ENCODE assay signal across 10 cellular contexts in the genomic region with DNA sequence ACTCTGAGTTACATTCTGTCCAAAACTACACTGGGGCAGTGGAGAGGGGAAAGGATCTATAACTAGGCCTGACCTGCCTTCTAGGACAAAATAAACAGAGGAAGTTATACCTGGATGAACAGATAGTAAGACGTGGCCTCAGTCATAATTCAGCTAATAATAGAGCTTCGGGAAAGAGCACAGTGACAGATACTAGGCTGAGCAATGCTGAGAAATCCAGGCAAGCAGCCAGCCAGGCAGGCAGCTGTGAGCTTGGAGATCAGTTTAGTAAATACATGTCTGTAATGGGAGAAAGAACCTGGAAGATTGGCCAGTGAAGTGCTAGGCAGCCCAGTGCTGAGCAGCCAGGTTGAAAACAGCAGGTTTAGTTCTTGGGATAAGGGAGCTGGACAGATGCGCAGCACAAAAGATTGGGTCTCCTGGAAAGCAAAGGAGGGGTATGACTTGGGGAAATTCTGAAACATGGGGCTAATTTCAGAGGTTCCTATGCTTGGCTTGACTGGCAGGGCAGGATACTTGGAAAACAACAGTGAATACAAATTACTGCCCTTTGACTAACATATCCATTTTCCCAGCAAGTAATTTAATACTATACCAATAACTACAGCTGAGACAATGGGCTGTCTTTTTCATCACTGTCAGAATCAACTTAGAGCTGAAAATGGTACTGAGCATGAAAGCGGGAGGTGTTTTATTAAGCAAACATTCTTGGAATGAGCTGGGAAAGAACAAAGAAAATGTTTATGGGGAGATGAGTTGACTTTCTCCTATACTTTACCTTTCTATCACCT.
DNase-seq lines count a peak whose midpoint lies in the region; ATAC-seq, FAIRE-seq and TF ChIP-seq lines count a peak whose summit lies in the region.
"Had no signal": no experiment of that assay in that cellular context is flagged by ENCODE, and none has a peak within 500 bp of the region (broad histone marks: within the 10 kb centered on the region; RNA-seq: fewer than 3 reads in every experiment).

No MANE protein-coding gene starts in this region.

- H3K4me2 ChIP-seq in HepG2 (ENCODE audit: low read depth, low read length), result no peak overlapping the region

- H3K79me2 ChIP-seq in HepG2 (ENCODE audit: insufficient read depth, low read length), result no peaks in the 10 kb centered on the region

- in situ Hi-C loops in HepG2 (cut with HindIII; ENCODE audit: extremely low pct_ligation_motif_present, low pct_unique_long_range_greater_than_20kb), result no loop called here

- FAIRE-seq in HepG2 (lab: Jason Lieb, UNC), result no peak

- H3K9me3 ChIP-seq in A673 (ENCODE audit: low read depth, low read length, poor library complexity, severe bottlenecking) (no peaks in the 10 kb centered on the region), HepG2 (ENCODE audit: low read length) (peaks cover 66% of the 10 kb centered on the region)
- H3K9me3 ChIP-seq: right lobe of liver had no signal

- no peaks in the 10 kb centered on the region for H3K4me1 Mint-ChIP-seq in activated naive CD4-positive, alpha-beta T cell treated with anti-CD3 and anti-CD28 coated beads for 36 hours (ENCODE audit: low read depth)
- no peaks in the 10 kb centered on the region for H3K4me1 Mint-ChIP-seq in natural killer cell treated with Interleukin-12 subunit alpha and Interleukin-12 subunit beta and Interleukin-15 and Interleukin-18, amount 100 ng/mL, for 72 hours (ENCODE audit: low read depth in 2 of 2)
- H3K4me1 Mint-ChIP-seq: B cell had no signal

- BruUV-seq in A673 (replicated peaks; lab: Mats Ljungman, UMichigan) (no TSS peak), HepG2 (replicated peaks; lab: Mats Ljungman, UMichigan) (no TSS peak)

- H3K27ac Mint-ChIP-seq in activated naive CD4-positive, alpha-beta T cell treated with anti-CD3 and anti-CD28 coated beads for 36 hours, result no peak overlapping the region
- H3K27ac Mint-ChIP-seq in natural killer cell treated with Interleukin-12 subunit alpha and Interleukin-12 subunit beta and Interleukin-15 and Interleukin-18, amount 100 ng/mL, for 72 hours, result no peak overlapping the region
- H3K27ac Mint-ChIP-seq: B cell had no signal

- DNase-seq in A673 (ENCODE audit: low spot score), result peak; percentile 15
- peak; percentile 32 for DNase-seq in NCI-H1436 (lab: John Stamatoyannopoulos, UW)
- DNase-seq in astrocyte of the hippocampus (ENCODE audit: low read depth, low spot score), result peak; percentile 81
- peak; percentile 10 for DNase-seq in kidney epithelial cell (ENCODE audit: low read depth)
- no peak for DNase-seq in activated naive CD4-positive, alpha-beta T cell treated with anti-CD3 and anti-CD28 coated beads for 36 hours
- no peak for DNase-seq in natural killer cell treated with Interleukin-12 subunit alpha and Interleukin-12 subunit beta and Interleukin-15 and Interleukin-18, amount 100 ng/mL, for 72 hours (ENCODE audit: low spot score)
- DNase-seq in HepG2 (ENCODE audit: low spot score), result no peak
- DNase-seq: right lobe of liver had no signal

- TF ChIP-seq CTCF in A673 (conservative IDR thresholded peaks at IDR 0.05; ENCODE audit: low read depth, low read length), result no peak
- TF ChIP-seq CTCF in kidney epithelial cell (IDR thresholded peaks at IDR 0.05; ENCODE audit: insufficient read depth, low read length, poor library complexity, severe bottlenecking), result no peak
- TF ChIP-seq CTCF in HepG2 (CRISPR knock-in tag; IDR thresholded peaks at IDR 0.05), result no peak

- no peaks in the 10 kb centered on the region for H3K27me3 Mint-ChIP-seq in activated naive CD4-positive, alpha-beta T cell treated with anti-CD3 and anti-CD28 coated beads for 36 hours (ENCODE audit: low read depth)
- no peaks in the 10 kb centered on the region for H3K27me3 Mint-ChIP-seq in natural killer cell treated with Interleukin-12 subunit alpha and Interleukin-12 subunit beta and Interleukin-15 and Interleukin-18, amount 100 ng/mL, for 72 hours
- H3K27me3 Mint-ChIP-seq: B cell had no signal

- no peak for TF ChIP-seq POLR2A in HepG2 (IDR thresholded peaks at IDR 0.05; ENCODE audit: insufficient read depth in 1 of 2, low read depth in 2 of 2, low read length in 2 of 2)

- 27% methylated on average over 4 of the region's 4 CpGs for WGBS in HepG2 (ENCODE audit: low lambda C conversion rate)

- intact Hi-C loops in A673 (cut with micrococcal nuclease; ENCODE audit: unreplicated experiment), result no loop called here
- intact Hi-C loops in activated naive CD4-positive, alpha-beta T cell treated with anti-CD3 and anti-CD28 coated beads for 36 hours (cut with micrococcal nuclease), result no loop called here
- intact Hi-C loops in HepG2 (cut with micrococcal nuclease; ENCODE audit: unreplicated experiment), result no loop called here

- no peaks in the 10 kb centered on the region for H3K36me3 Mint-ChIP-seq in activated naive CD4-positive, alpha-beta T cell treated with anti-CD3 and anti-CD28 coated beads for 36 hours (ENCODE audit: low read depth)
- peaks cover 5% of the 10 kb centered on the region for H3K36me3 Mint-ChIP-seq in natural killer cell treated with Interleukin-12 subunit alpha and Interleukin-12 subunit beta and Interleukin-15 and Interleukin-18, amount 100 ng/mL, for 72 hours

- no peak for TF ChIP-seq RAD21 in HepG2 (CRISPR knock-in tag; IDR thresholded peaks at IDR 0.05)

- H4K20me1 ChIP-seq in HepG2 (ENCODE audit: insufficient read depth, low read length), result no peaks in the 10 kb centered on the region

- H3K4me3 ChIP-seq in A673 (ENCODE audit: low read depth, low read length, poor library complexity, severe bottlenecking) (no peak overlapping the region), kidney epithelial cell (ENCODE audit: low read depth, low read length) (no peak overlapping the region), HepG2 (replicated peaks in 1 of 3; ENCODE audit: insufficient read depth in 1 of 3, low read depth in 2 of 3, low read length in 3 of 3) (no peak overlapping the region)
- H3K4me3 ChIP-seq: right lobe of liver had no signal

- H3K4me3 Mint-ChIP-seq in activated naive CD4-positive, alpha-beta T cell treated with anti-CD3 and anti-CD28 coated beads for 36 hours, result no peak overlapping the region
- no peak overlapping the region for H3K4me3 Mint-ChIP-seq in natural killer cell treated with Interleukin-12 subunit alpha and Interleukin-12 subunit beta and Interleukin-15 and Interleukin-18, amount 100 ng/mL, for 72 hours
- H3K4me3 Mint-ChIP-seq: B cell had no signal

- H3K4me1 ChIP-seq in A673 (ENCODE audit: insufficient read depth, low read length, poor library complexity, severe bottlenecking), result no peaks in the 10 kb centered on the region
- H3K4me1 ChIP-seq in HepG2 (ENCODE audit: insufficient read depth, low read length), result no peaks in the 10 kb centered on the region
- H3K4me1 ChIP-seq: right lobe of liver had no signal

- H3K27me3 ChIP-seq in A673 (replicated peaks; ENCODE audit: insufficient read depth, low read depth, low read length, poor library complexity) (no peaks in the 10 kb centered on the region), kidney epithelial cell (ENCODE audit: control insufficient read depth, insufficient read depth, low read length) (no peaks in the 10 kb centered on the region), HepG2 (ENCODE audit: control insufficient read depth in 1 of 2, insufficient read depth in 2 of 2, low read length in 2 of 2) (no peaks in the 10 kb centered on the region)
- H3K27me3 ChIP-seq: right lobe of liver had no signal

- no peak overlapping the region for H3K27ac ChIP-seq in A673 (ENCODE audit: low read depth, low read length, poor library complexity, severe bottlenecking)
- no peak overlapping the region for H3K27ac ChIP-seq in HepG2 (ENCODE audit: extremely low read length, insufficient read depth, low read length)
- H3K27ac ChIP-seq: right lobe of liver had no signal

- TF ChIP-seq EP300 in HepG2 (IDR thresholded peaks at IDR 0.05; ENCODE audit: low read depth in 2 of 2, low read length in 2 of 2), result no peak
- TF ChIP-seq EP300 in HepG2 (CRISPR knock-in tag; IDR thresholded peaks at IDR 0.05; ENCODE audit: borderline replicate concordance), result no peak

- H3K36me3 ChIP-seq in A673 (ENCODE audit: insufficient read depth, low read length, poor library complexity, severe bottlenecking) (no peaks in the 10 kb centered on the region), kidney epithelial cell (ENCODE audit: control insufficient read depth, insufficient read depth, low read length) (no peaks in the 10 kb centered on the region), HepG2 (replicated peaks in 1 of 2; ENCODE audit: control insufficient read depth in 1 of 2, insufficient read depth in 2 of 2, low read length in 2 of 2) (no peaks in the 10 kb centered on the region)
- H3K36me3 ChIP-seq: right lobe of liver had no signal

- ATAC-seq in GM19467 (IDR thresholded peaks at IDR 0.05; ENCODE audit: unreplicated experiment) (no peak), HepG2 (no peak)
- no peak for ATAC-seq in natural killer cell treated with Interleukin-12 subunit alpha and Interleukin-12 subunit beta and Interleukin-15 and Interleukin-18, amount 100 ng/mL, for 72 hours

- no peak overlapping the region for H2AFZ ChIP-seq in HepG2 (ENCODE audit: low read length)

- H3K9me3 Mint-ChIP-seq in activated naive CD4-positive, alpha-beta T cell treated with anti-CD3 and anti-CD28 coated beads for 36 hours, result peaks cover 1% of the 10 kb centered on the region
- peaks cover 26% of the 10 kb centered on the region for H3K9me3 Mint-ChIP-seq in natural killer cell treated with Interleukin-12 subunit alpha and Interleukin-12 subunit beta and Interleukin-15 and Interleukin-18, amount 100 ng/mL, for 72 hours

- no peak overlapping the region for H3K9ac ChIP-seq in HepG2 (ENCODE audit: insufficient read depth, low read depth, low read length)

- POLR2A ChIA-PET in A673 (lab: Charles Lee; ENCODE audit: low non-redundant PET) (no interaction called here), HepG2 (lab: Yijun Ruan, JAX) (no interaction called here)

- CTCF ChIA-PET in A673 (lab: Charles Lee), result no interaction called here
- CTCF ChIA-PET in activated naive CD4-positive, alpha-beta T cell treated with anti-CD3 and anti-CD28 coated beads for 36 hours (lab: Charles Lee), result interaction anchor here (0.6 to 0.9 kb wide), 2 partner anchors 70 to 1615 kb away, joined by 3 read pairs; no protein-coding TSS in a partner anchor
- CTCF ChIA-PET in HepG2 (lab: Yijun Ruan, JAX; ENCODE audit: low intra/inter-chr PET ratio, low total read pairs), result no interaction called here

TF ChIP-seq in HepG2, 621 proteins besides CTCF, POLR2A, EP300 and RAD21 (continues in another document):
- TF ChIP-seq HNF4G (IDR thresholded peaks at IDR 0.05; ENCODE audit: borderline replicate concordance, low read depth, low read length), result no peak
- TF ChIP-seq HNF4G (CRISPR knock-in tag; IDR thresholded peaks at IDR 0.05; ENCODE audit: borderline replicate concordance, low read depth), result no peak

Comparison
In these comparisons a context has a peak if more than half of its experiments do, and no peak if none do; other contexts are left out.
1. DNase-seq: peak in A673 (single experiment), NCI-H1436 (single experiment), astrocyte of the hippocampus (single experiment) and kidney epithelial cell (single experiment); none in activated naive CD4-positive, alpha-beta T cell treated with anti-CD3 and anti-CD28 coated beads for 36 hours (single experiment), natural killer cell treated with Interleukin-12 subunit alpha and Interleukin-12 subunit beta and Interleukin-15 and Interleukin-18, amount 100 ng/mL, for 72 hours (single experiment) and HepG2 (single experiment).